ENCODE assay signal across 25 cellular contexts in genomic region chr7:101724957-101725356, GRCh38.
A peak's percentile ranks its signal among the peaks of the same experiment; 100 is the strongest.
DNase-seq lines count a peak whose midpoint lies in the region; ATAC-seq, FAIRE-seq and TF ChIP-seq lines count a peak whose summit lies in the region.
"Had no signal": no experiment of that assay in that cellular context is flagged by ENCODE, and none has a peak within 500 bp of the region (broad histone marks: within the 10 kb centered on the region; RNA-seq: fewer than 3 reads in every experiment).

No MANE protein-coding gene starts in this region.

- H3K9ac ChIP-seq in HepG2 (ENCODE audit: insufficient read depth, low read depth, low read length) (no peak overlapping the region), IMR-90 (ENCODE audit: low read depth, low read length) (no peak overlapping the region), neuronal stem cell (ENCODE audit: low read depth, low read length, poor library complexity) (no peak overlapping the region)

- H3K36me3 Mint-ChIP-seq in activated CD8-positive, alpha-beta memory T cell treated with anti-CD3 and anti-CD28 coated beads, Interleukin-2, amount 10 ng/mL, durations not matched to agents 7 days and 5 days = no peaks in the 10 kb centered on the region
- H3K36me3 Mint-ChIP-seq: CD4-positive, alpha-beta memory T cell; CD4-positive, CD25-positive, alpha-beta regulatory T cell; CD8-positive, alpha-beta memory T cell had no signal

- no peak overlapping the region for H3K56ac ChIP-seq in IMR-90 (ENCODE audit: extremely low read depth, insufficient read depth, low read length)

- TF ChIP-seq RAD21 in HepG2 (CRISPR knock-in tag; IDR thresholded peaks at IDR 0.05) (no peak), IMR-90 (IDR thresholded peaks at IDR 0.05; ENCODE audit: low read length) (no peak)

- H3K14ac ChIP-seq in IMR-90 (replicated peaks; ENCODE audit: low read depth, low read length) (no peak overlapping the region), neuronal stem cell (ENCODE audit: low read length) (no peak overlapping the region)

- H3K36me3 ChIP-seq in HepG2 (replicated peaks in 1 of 2; ENCODE audit: control insufficient read depth in 1 of 2, insufficient read depth in 2 of 2, low read length in 2 of 2) = no peaks in the 10 kb centered on the region
- no peaks in the 10 kb centered on the region for H3K36me3 ChIP-seq in right lobe of liver
- no peaks in the 10 kb centered on the region for H3K36me3 ChIP-seq in IMR-90 (ENCODE audit: control insufficient read depth, insufficient read depth, low read length)
- no peaks in the 10 kb centered on the region for H3K36me3 ChIP-seq in neuronal stem cell (replicated peaks in 1 of 2; ENCODE audit: control insufficient read depth in 2 of 2, insufficient read depth in 2 of 2, low read length in 2 of 2)
- H3K36me3 ChIP-seq: BE2C had no signal

- H3K4me2 ChIP-seq in HepG2 (ENCODE audit: low read depth, low read length) = no peak overlapping the region
- H3K4me2 ChIP-seq in IMR-90 (ENCODE audit: low read depth, low read length) = no peak overlapping the region
- no peak overlapping the region for H3K4me2 ChIP-seq in neuronal stem cell (ENCODE audit: insufficient read depth, low read length, poor library complexity, severe bottlenecking)
- H3K4me2 ChIP-seq: A549 had no signal

- no peak overlapping the region for H3K4me3 Mint-ChIP-seq in activated CD8-positive, alpha-beta memory T cell treated with anti-CD3 and anti-CD28 coated beads, Interleukin-2, amount 10 ng/mL, durations not matched to agents 7 days and 5 days
- H3K4me3 Mint-ChIP-seq: CD14-positive monocyte; CD4-positive, alpha-beta memory T cell; CD4-positive, CD25-positive, alpha-beta regulatory T cell; CD8-positive, alpha-beta memory T cell had no signal

- 8% methylated on average over 5 of the region's 9 CpGs for WGBS in HepG2 (ENCODE audit: low lambda C conversion rate)
- 68% methylated on average over 8 of the region's 9 CpGs for WGBS in right lobe of liver (ENCODE audit: insufficient coverage, low coverage, low lambda C conversion rate, missing lambda C conversion rate)
- WGBS in IMR-90 (ENCODE audit: extremely low coverage in 2 of 2, insufficient read length in 1 of 2), 2 experiments = 80% methylated on average over 2 of the region's 9 CpGs; no CpG with 5 or more reads in 1 of the 2 experiments
- WGBS in neuronal stem cell (ENCODE audit: extremely low coverage in 2 of 2, insufficient read length in 2 of 2, insufficient replicate concordance in 1 of 2), 2 donors = no CpG with 5 or more reads among the region's 9 CpGs

- no peak overlapping the region for H4K5ac ChIP-seq in IMR-90 (ENCODE audit: low read depth, low read length)

- H4K8ac ChIP-seq in IMR-90 (ENCODE audit: low read depth in 2 of 2, low read length in 2 of 2) (no peak overlapping the region), neuronal stem cell (ENCODE audit: low read depth, low read length) (peak overlapping the region; percentile 82)

- TF ChIP-seq POLR2A in HepG2 (IDR thresholded peaks at IDR 0.05; ENCODE audit: insufficient read depth in 1 of 2, low read depth in 2 of 2, low read length in 2 of 2) = no peak
- TF ChIP-seq POLR2A in right lobe of liver (IDR thresholded peaks at IDR 0.05) = no peak
- TF ChIP-seq POLR2A in IMR-90 (IDR thresholded peaks at IDR 0.05; ENCODE audit: low read depth, low read length) = no peak

- DNase-seq in HepG2 (ENCODE audit: low spot score) (no peak), right lobe of liver (no peak), IMR-90 (no peak), neuronal stem cell (ENCODE audit: low spot score) (no peak), kidney glomerular epithelial cell (lab: John Stamatoyannopoulos, UW) (no peak)
- DNase-seq in activated CD8-positive, alpha-beta memory T cell treated with anti-CD3 and anti-CD28 coated beads, Interleukin-2, amount 10 ng/mL, durations not matched to agents 7 days and 5 days = no peak
- DNase-seq in activated effector memory CD4-positive, alpha-beta T cell treated with anti-CD3 and anti-CD28 coated beads, Interleukin-2, amount 50 U/mL, for 16 hours = no peak
- DNase-seq: BE2C; C1 segment of cervical spinal cord; CD4-positive, alpha-beta memory T cell; CD4-positive, CD25-positive, alpha-beta regulatory T cell; CD8-positive, alpha-beta memory T cell; COR-L47; DMS153; DMS53; DMS79; DND-41; EL; GDM1 had no signal

- POLR2A ChIA-PET in HepG2 (lab: Yijun Ruan, JAX) = no interaction called here
- POLR2A ChIA-PET in IMR-90 (lab: Charles Lee; ENCODE audit: unreplicated experiment) = no interaction called here

- in situ Hi-C loops in HepG2 (cut with HindIII; ENCODE audit: extremely low pct_ligation_motif_present, low pct_unique_long_range_greater_than_20kb) = no loop called here
- in situ Hi-C loops in IMR-90 (cut with MboI; ENCODE audit: low sequenced_read_pairs) = no loop called here

- TF ChIP-seq EP300 in HepG2 (IDR thresholded peaks at IDR 0.05; ENCODE audit: low read depth in 2 of 2, low read length in 2 of 2) (no peak), HepG2 (CRISPR knock-in tag; IDR thresholded peaks at IDR 0.05; ENCODE audit: borderline replicate concordance) (no peak)

- H4K20me1 ChIP-seq in HepG2 (ENCODE audit: insufficient read depth, low read length) (no peaks in the 10 kb centered on the region), IMR-90 (ENCODE audit: insufficient read depth, low read length) (no peaks in the 10 kb centered on the region)

- intact Hi-C loops in HepG2 (cut with micrococcal nuclease; ENCODE audit: unreplicated experiment) (no loop called here), right lobe of liver (cut with DNase I) (no loop called here), IMR-90 (cut with micrococcal nuclease) (no loop called here)

- no peak overlapping the region for H2AFZ ChIP-seq in HepG2 (ENCODE audit: low read length)
- peak overlapping the region; percentile 14 for H2AFZ ChIP-seq in IMR-90 (replicated peaks; ENCODE audit: low read length, poor library complexity)
- H2AFZ ChIP-seq in neuronal stem cell (ENCODE audit: low read length) = no peak overlapping the region

- H3K27me3 ChIP-seq in HepG2 (ENCODE audit: control insufficient read depth in 1 of 2, insufficient read depth in 2 of 2, low read length in 2 of 2) (peaks cover 0 to 9% of the 10 kb centered on the region in 2 experiments; a peak in 3 of 5 replicates), right lobe of liver (no peaks in the 10 kb centered on the region), IMR-90 (ENCODE audit: control insufficient read depth, insufficient read depth, low read length) (no peaks in the 10 kb centered on the region), neuronal stem cell (ENCODE audit: control insufficient read depth in 3 of 3, insufficient read depth in 3 of 3, low read depth in 1 of 3, low read length in 3 of 3) (peaks cover 0 to 8% (median 0%) of the 10 kb centered on the region in 3 experiments)
- H3K27me3 ChIP-seq: BE2C had no signal

- peak; percentile 15; the same call in 1 of the 3 replicates for ATAC-seq in HepG2
- ATAC-seq in right lobe of liver = no peak
- ATAC-seq in IMR-90 (ENCODE audit: low read depth) = no peak
- ATAC-seq in activated CD8-positive, alpha-beta memory T cell treated with anti-CD3 and anti-CD28 coated beads, Interleukin-2, amount 10 ng/mL, durations not matched to agents 7 days and 5 days = no peak
- ATAC-seq: A549, GM12878 had no signal

- H3K79me1 ChIP-seq in IMR-90 (ENCODE audit: low read depth in 1 of 2, low read length in 2 of 2) = no peaks in the 10 kb centered on the region
- H3K79me1 ChIP-seq in neuronal stem cell (ENCODE audit: low read depth, low read length) = no peaks in the 10 kb centered on the region

- peaks cover 2% of the 10 kb centered on the region for H3K4me1 Mint-ChIP-seq in activated CD8-positive, alpha-beta memory T cell treated with anti-CD3 and anti-CD28 coated beads, Interleukin-2, amount 10 ng/mL, durations not matched to agents 7 days and 5 days
- H3K4me1 Mint-ChIP-seq: CD4-positive, alpha-beta memory T cell; CD4-positive, CD25-positive, alpha-beta regulatory T cell; CD8-positive, alpha-beta memory T cell had no signal

- H2BK15ac ChIP-seq in IMR-90 (ENCODE audit: low read depth, low read length) = no peak overlapping the region
- no peak overlapping the region for H2BK15ac ChIP-seq in neuronal stem cell (ENCODE audit: low read length)

- H3K9me1 ChIP-seq in IMR-90 (ENCODE audit: insufficient read depth, low read length) = peaks cover 9% of the 10 kb centered on the region

- no peak overlapping the region for H3K4me3 ChIP-seq in HepG2 (replicated peaks in 1 of 3; ENCODE audit: insufficient read depth in 1 of 3, low read depth in 2 of 3, low read length in 3 of 3)
- no peak overlapping the region for H3K4me3 ChIP-seq in right lobe of liver
- H3K4me3 ChIP-seq in IMR-90 (ENCODE audit: insufficient read depth, low read depth, low read length) = no peak overlapping the region
- no peak overlapping the region for H3K4me3 ChIP-seq in neuronal stem cell (ENCODE audit: low read length in 2 of 2)
- H3K4me3 ChIP-seq: A549, GM12878 had no signal

- no peak overlapping the region for H3K23ac ChIP-seq in IMR-90 (ENCODE audit: low read depth, low read length)
- H3K23ac ChIP-seq in neuronal stem cell (ENCODE audit: low read depth, low read length, poor library complexity) = no peak overlapping the region

- dilution Hi-C loops in IMR-90 (cut with HindIII; ENCODE audit: low sequenced_read_pairs, unreplicated experiment) = no loop called here

- H3K27ac ChIP-seq in HepG2 (ENCODE audit: extremely low read length, insufficient read depth, low read length) (no peak overlapping the region), right lobe of liver (no peak overlapping the region), IMR-90 (ENCODE audit: insufficient read depth, low read length) (no peak overlapping the region), neuronal stem cell (replicated peaks; ENCODE audit: low read length) (no peak overlapping the region)
- H3K27ac ChIP-seq: 22Rv1, A549 had no signal

- H3K9me3 ChIP-seq in HepG2 (ENCODE audit: low read length) (no peaks in the 10 kb centered on the region), right lobe of liver (no peaks in the 10 kb centered on the region), IMR-90 (ENCODE audit: control insufficient read depth, insufficient read depth, low read length) (peaks cover 3% of the 10 kb centered on the region; the same call in 1 of the 2 replicates), neuronal stem cell (replicated peaks in 1 of 2; ENCODE audit: control insufficient read depth in 2 of 2, insufficient read depth in 1 of 2, low read depth in 1 of 2, low read length in 2 of 2) (peaks cover 0 to 6% of the 10 kb centered on the region in 2 donors)
- H3K9me3 ChIP-seq: A549, BE2C had no signal

- H3K79me2 ChIP-seq in HepG2 (ENCODE audit: insufficient read depth, low read length) = no peaks in the 10 kb centered on the region

- no peak overlapping the region for H3K18ac ChIP-seq in IMR-90 (ENCODE audit: low read depth, low read length)
- peak overlapping the region; percentile 64 for H3K18ac ChIP-seq in neuronal stem cell (ENCODE audit: low read length)

- no peak overlapping the region for H3K27ac Mint-ChIP-seq in activated CD8-positive, alpha-beta memory T cell treated with anti-CD3 and anti-CD28 coated beads, Interleukin-2, amount 10 ng/mL, durations not matched to agents 7 days and 5 days
- H3K27ac Mint-ChIP-seq: CD4-positive, alpha-beta memory T cell; CD4-positive, CD25-positive, alpha-beta regulatory T cell; CD8-positive, alpha-beta memory T cell had no signal

- H2BK120ac ChIP-seq in IMR-90 (ENCODE audit: low read depth, low read length) = no peak overlapping the region
- H2BK120ac ChIP-seq in neuronal stem cell (ENCODE audit: low read depth, low read length) = no peak overlapping the region

- CTCF ChIA-PET in HepG2 (lab: Yijun Ruan, JAX; ENCODE audit: low intra/inter-chr PET ratio, low total read pairs) = no interaction called here
- CTCF ChIA-PET in IMR-90 (lab: Yijun Ruan, JAX) = no interaction called here
- CTCF ChIA-PET in activated CD8-positive, alpha-beta memory T cell treated with anti-CD3 and anti-CD28 coated beads, Interleukin-2, amount 10 ng/mL, durations not matched to agents 7 days and 5 days (lab: Charles Lee) = no interaction called here

- H3K27me3 Mint-ChIP-seq in activated CD8-positive, alpha-beta memory T cell treated with anti-CD3 and anti-CD28 coated beads, Interleukin-2, amount 10 ng/mL, durations not matched to agents 7 days and 5 days = no peaks in the 10 kb centered on the region
- H3K27me3 Mint-ChIP-seq: CD8-positive, alpha-beta memory T cell had no signal

- no peak overlapping the region for H2BK20ac ChIP-seq in IMR-90 (ENCODE audit: low read depth, low read length)

- peak overlapping the region; percentile 73 for H2BK12ac ChIP-seq in neuronal stem cell (ENCODE audit: low read length)

- no peaks in the 10 kb centered on the region for H3K9me3 Mint-ChIP-seq in activated CD8-positive, alpha-beta memory T cell treated with anti-CD3 and anti-CD28 coated beads, Interleukin-2, amount 10 ng/mL, durations not matched to agents 7 days and 5 days (ENCODE audit: low read depth)

- no peak overlapping the region for H4K91ac ChIP-seq in IMR-90 (ENCODE audit: insufficient read depth, low read depth, low read length)
- no peak overlapping the region for H4K91ac ChIP-seq in neuronal stem cell (ENCODE audit: low read depth, low read length, poor library complexity)

- H3K4me1 ChIP-seq in HepG2 (ENCODE audit: insufficient read depth, low read length) (peaks cover 20% of the 10 kb centered on the region), right lobe of liver (no peaks in the 10 kb centered on the region), IMR-90 (ENCODE audit: control insufficient read depth, insufficient read depth, low read length) (peaks cover 10% of the 10 kb centered on the region), neuronal stem cell (ENCODE audit: control insufficient read depth in 2 of 2, insufficient read depth in 1 of 2, low read depth in 1 of 2, low read length in 2 of 2) (peaks cover 0 to 4% of the 10 kb centered on the region in 2 donors)
- H3K4me1 ChIP-seq: BE2C had no signal

- H3K4ac ChIP-seq in IMR-90 (ENCODE audit: low read depth, low read length) (no peak overlapping the region), neuronal stem cell (ENCODE audit: low read length) (no peak overlapping the region)

- H2AK5ac ChIP-seq in IMR-90 (ENCODE audit: low read depth, low read length) = peak overlapping the region; percentile 72; the same call in 1 of the 2 replicates
- H2AK5ac ChIP-seq in neuronal stem cell (ENCODE audit: low read depth, low read length) = peak overlapping the region; percentile 74

- H2AK9ac ChIP-seq in IMR-90 (replicated peaks; ENCODE audit: low read depth, low read length, poor library complexity) = no peak overlapping the region

- H2BK5ac ChIP-seq in IMR-90 (ENCODE audit: low read depth, low read length, poor library complexity, severe bottlenecking) = no peak overlapping the region
- peak overlapping the region; percentile 53 for H2BK5ac ChIP-seq in neuronal stem cell (ENCODE audit: low read length)

- TF ChIP-seq CTCF in HepG2 (CRISPR knock-in tag; IDR thresholded peaks at IDR 0.05) (no peak), right lobe of liver (IDR thresholded peaks at IDR 0.05) (no peak), IMR-90 (conservative IDR thresholded peaks at IDR 0.05; ENCODE audit: low read depth, low read length) (no peak)

- BruUV-seq in HepG2 (replicated peaks; lab: Mats Ljungman, UMichigan) = no TSS peak
- BruUV-seq in IMR-90 (replicated peaks; lab: Mats Ljungman, UMichigan) = no TSS peak

- FAIRE-seq in HepG2 (lab: Jason Lieb, UNC) = no peak
- FAIRE-seq: A549, GM12878, GM12892, GM18507 had no signal
